Comparison of ENCODE assay signal across 9 cellular contexts in genomic region chr6:50288241-50288640, GRCh38.
"Had no signal": no experiment of that assay in that cellular context is flagged by ENCODE, and none has a peak within 500 bp of the region (broad histone marks: within the 10 kb centered on the region; RNA-seq: fewer than 3 reads in every experiment).

No MANE protein-coding gene starts in this region.

- FAIRE-seq: HTR-8/SVneo, K562 had no signal

- H3K4me3 ChIP-seq: GM23248, HAP-1, K562 had no signal

- H3K4me1 ChIP-seq: HAP-1 had no signal

- H3K9me3 ChIP-seq: HAP-1 had no signal

- ATAC-seq: HCT116, K562 had no signal

- H2AFZ ChIP-seq: GM23248 had no signal

- H3K36me3 ChIP-seq: HAP-1 had no signal

- DNase-seq: GM23248, GOT3, H7, HFFc6, KG1 had no signal

- H3K27ac ChIP-seq: GM23248 had no signal

- H3K9ac ChIP-seq: GM23248 had no signal

- H3K4me3 Mint-ChIP-seq: HFFc6 had no signal

- H3K27ac Mint-ChIP-seq: HFFc6 had no signal
